In the genomic region with DNA sequence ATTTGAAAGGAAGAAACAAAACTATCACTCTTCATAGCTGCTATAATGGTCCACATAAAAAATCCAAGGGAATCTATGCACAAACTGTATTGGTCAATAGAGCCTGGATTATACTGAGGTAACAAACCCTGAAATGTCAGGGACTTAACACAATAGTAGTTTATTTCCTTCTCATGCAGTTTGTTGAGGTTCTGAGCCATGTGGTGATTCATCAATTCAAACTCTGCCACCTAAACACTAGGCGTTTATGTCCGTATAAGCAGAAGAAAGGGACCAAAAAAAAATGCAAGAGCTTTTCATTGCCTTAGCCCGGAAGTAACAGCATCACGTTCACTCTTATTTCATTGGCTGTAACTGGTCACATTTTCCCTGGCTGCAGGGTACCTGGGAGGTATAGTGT, we compare ENCODE assay signal across 24 cellular contexts.
"Had no signal": no experiment of that assay in that cellular context is flagged by ENCODE, and none has a peak within 500 bp of the region (broad histone marks: within the 10 kb centered on the region; RNA-seq: fewer than 3 reads in every experiment).

No MANE protein-coding gene starts in this region.

- H3K79me2 ChIP-seq: parathyroid adenoma had no signal

- FAIRE-seq: endothelial cell of umbilical vein, kidney, urothelium cell line had no signal

- H3K4me3 ChIP-seq: coronary artery, esophagus muscularis mucosa, gastrocnemius medialis, lung, prostate gland, right lobe of liver, suprapubic skin, thyroid gland had no signal

- H3K36me3 ChIP-seq: esophagus muscularis mucosa, gastrocnemius medialis, prostate gland, right lobe of liver, suprapubic skin, thyroid gland had no signal

- H3K9ac ChIP-seq: parathyroid adenoma had no signal

- H3K27me3 ChIP-seq: esophagus muscularis mucosa, gastrocnemius medialis, right lobe of liver, suprapubic skin, thyroid gland had no signal

- ATAC-seq: gastrocnemius medialis; left colon; left ventricle myocardium superior; naive thymus-derived CD4-positive, alpha-beta T cell; right lobe of liver; stimulated activated effector memory CD8-positive, alpha-beta T cell treated with anti-CD3 and anti-CD28 coated beads, Interleukin-12 subunit alpha, Interleukin-12 subunit beta, amount 100 ng/mL, for 72 hours; stimulated activated naive CD8-positive, alpha-beta T cell treated with anti-CD3 and anti-CD28 coated beads, Interleukin-15, Interleukin-2, amounts not matched to agents 100 U/mL and 50 U/mL, for 24 hours had no signal

- H3K9me3 ChIP-seq: esophagus muscularis mucosa, gastrocnemius medialis, prostate gland, right lobe of liver, suprapubic skin, thyroid gland had no signal

- H3K4me1 ChIP-seq: esophagus muscularis mucosa, gastrocnemius medialis, parathyroid adenoma, prostate gland, suprapubic skin had no signal

- H3K27ac ChIP-seq: coronary artery, esophagus muscularis mucosa, gastrocnemius medialis, parathyroid adenoma, prostate gland, right lobe of liver, suprapubic skin, thyroid gland had no signal

- DNase-seq: effector CD4-positive, alpha-beta T cell; endodermal cell; gastrocnemius medialis; glutamatergic neuron; kidney; left colon; left ventricle myocardium superior; naive thymus-derived CD4-positive, alpha-beta T cell; nephron progenitor cell; retina; right lobe of liver; stimulated activated CD4-positive, alpha-beta T cell treated with anti-CD3 and anti-CD28 coated beads, Interleukin-4, amount 100 ng/mL, for 1 hour; stimulated activated CD8-positive, alpha-beta memory T cell treated with anti-CD3 and anti-CD28 coated beads, Interleukin-4, amount 100 ng/mL, for 48 hours; stimulated activated naive CD8-positive, alpha-beta T cell treated with anti-CD3 and anti-CD28 coated beads, Interleukin-15, Interleukin-2, amounts not matched to agents 100 U/mL and 50 U/mL, for 24 hours; thyroid gland had no signal

- H2AFZ ChIP-seq: parathyroid adenoma had no signal
